8 cellular contexts compared by ENCODE assay signal in the genomic region with DNA sequence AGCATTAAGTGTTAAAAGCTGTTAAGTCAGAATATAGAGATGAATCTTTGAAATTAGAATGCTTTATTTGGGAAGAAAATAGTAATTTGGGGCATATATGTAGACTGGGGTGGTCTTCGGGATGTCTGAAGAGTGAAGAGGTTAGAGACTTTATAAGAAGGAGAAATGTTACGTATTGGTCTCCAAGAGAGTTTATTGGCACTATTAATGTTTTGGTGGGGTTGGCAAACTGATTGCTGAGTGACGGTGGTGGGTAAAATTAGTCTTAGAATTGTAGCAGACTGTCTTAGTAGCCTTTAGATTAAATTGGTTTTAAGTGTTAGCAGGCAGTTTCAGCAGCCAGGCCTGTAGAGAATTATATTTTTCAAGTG. TPM values are rescaled to one million over a fixed set of nuclear protein-coding genes. Genes with fewer than 3 reads are reported as not detected.
DNase-seq lines count a peak whose midpoint lies in the region; ATAC-seq and TF ChIP-seq lines count a peak whose summit lies in the region.

No MANE protein-coding gene starts in this region.

- CTCF ChIA-PET in RWPE1 (lab: Yijun Ruan, JAX), result no interaction called here

- ATAC-seq in CD4-positive, CD25-positive, alpha-beta regulatory T cell (ENCODE audit: low read depth in 2 of 2), result no peak
- no peak for ATAC-seq in HG02588 (IDR thresholded peaks at IDR 0.05; ENCODE audit: unreplicated experiment)

- H3K9ac ChIP-seq in neural cell (ENCODE audit: low read length), result peak overlapping the region; percentile 71

- H3K4me2 ChIP-seq in neural cell (ENCODE audit: low read length), result peak overlapping the region; percentile 65

- peaks cover 26% of the 10 kb centered on the region for H3K4me1 ChIP-seq in CD4-positive, CD25-positive, alpha-beta regulatory T cell (ENCODE audit: control insufficient read depth, insufficient read depth, low read length, poor library complexity, severe bottlenecking)
- H3K4me1 ChIP-seq in ectodermal cell (ENCODE audit: control insufficient read depth, insufficient read depth, low read length), result peaks cover 5% of the 10 kb centered on the region

- H3F3A ChIP-seq in neural cell (ENCODE audit: insufficient read depth, low read length, poor library complexity, severe bottlenecking), result no peaks in the 10 kb centered on the region

- no peaks in the 10 kb centered on the region for H3K9me3 Mint-ChIP-seq in CD4-positive, CD25-positive, alpha-beta regulatory T cell

- H3K27me3 ChIP-seq in CD4-positive, CD25-positive, alpha-beta regulatory T cell (ENCODE audit: control insufficient read depth, insufficient read depth, low read length), result no peaks in the 10 kb centered on the region
- peaks cover 42% of the 10 kb centered on the region for H3K27me3 ChIP-seq in ectodermal cell (ENCODE audit: control insufficient read depth, insufficient read depth, low read length, poor library complexity, severe bottlenecking)
- no peaks in the 10 kb centered on the region for H3K27me3 ChIP-seq in neural cell (ENCODE audit: insufficient read depth, low read depth, low read length)

- WGBS in ectodermal cell, 2 experiments, result 71 to 79% methylated on average over 3 of the region's 3 CpGs

- TF ChIP-seq RAD21 in neural cell (conservative IDR thresholded peaks at IDR 0.05), result no peak

- H4K20me1 ChIP-seq in neural cell (ENCODE audit: insufficient read depth), result no peaks in the 10 kb centered on the region

- H3K9me3 ChIP-seq in CD4-positive, CD25-positive, alpha-beta regulatory T cell (ENCODE audit: control insufficient read depth in 2 of 2, low read length in 2 of 2), result no peaks in the 10 kb centered on the region
- H3K9me3 ChIP-seq in ectodermal cell (ENCODE audit: control insufficient read depth, low read length) (no peaks in the 10 kb centered on the region), neural cell (ENCODE audit: low read length) (no peaks in the 10 kb centered on the region)

- H3K27me3 Mint-ChIP-seq in CD4-positive, CD25-positive, alpha-beta regulatory T cell, result no peaks in the 10 kb centered on the region

- DNase-seq in CD4-positive, CD25-positive, alpha-beta regulatory T cell, result no peak
- no peak for DNase-seq in LNCaP clone FGC (ENCODE audit: low read depth)
- no peak for DNase-seq in SHP77 (lab: John Stamatoyannopoulos, UW)
- DNase-seq in RWPE1 (ENCODE audit: low spot score), result no peak
- DNase-seq in HuH-7 (ENCODE audit: low spot score), result no peak

- TF ChIP-seq CTCF in LNCaP clone FGC (IDR thresholded peaks at IDR 0.05; ENCODE audit: control insufficient read depth, extremely low read depth, insufficient read depth), result no peak
- no peak for TF ChIP-seq CTCF in neural cell (IDR thresholded peaks at IDR 0.05; ENCODE audit: poor library complexity, severe bottlenecking)
- TF ChIP-seq CTCF in RWPE1 (conservative IDR thresholded peaks at IDR 0.05; ENCODE audit: low read depth), result no peak

- H3K27ac ChIP-seq in CD4-positive, CD25-positive, alpha-beta regulatory T cell (ENCODE audit: insufficient read depth, low read length, poor library complexity, severe bottlenecking), result peak overlapping the region; percentile 93
- H3K27ac ChIP-seq in ectodermal cell (ENCODE audit: insufficient read depth, low read depth, low read length, poor library complexity, severe bottlenecking) (no peak overlapping the region), neural cell (ENCODE audit: low read length) (peak overlapping the region; percentile 80), RWPE1 (no peak overlapping the region)

- TF ChIP-seq EP300 in neural cell (conservative IDR thresholded peaks at IDR 0.05; ENCODE audit: poor library complexity, severe bottlenecking), result no peak

- H3K36me3 Mint-ChIP-seq in CD4-positive, CD25-positive, alpha-beta regulatory T cell, result no peaks in the 10 kb centered on the region

- peak overlapping the region; percentile 94 to 100 (median 100) for H3K27ac Mint-ChIP-seq in CD4-positive, CD25-positive, alpha-beta regulatory T cell

- peak overlapping the region; percentile 62 to 93 (median 70) for H3K4me3 Mint-ChIP-seq in CD4-positive, CD25-positive, alpha-beta regulatory T cell

- H3K79me2 ChIP-seq in neural cell (replicated peaks; ENCODE audit: insufficient read depth, low read length), result peaks cover 7% of the 10 kb centered on the region

- POLR2A ChIA-PET in RWPE1 (lab: Yijun Ruan, JAX; ENCODE audit: low non-redundant PET), result interaction anchor here (0.6 kb wide), 1 partner anchor 278 kb away, joined by 4 read pairs; no protein-coding TSS in a partner anchor

- peak overlapping the region; percentile 80 for H3K4me3 ChIP-seq in CD4-positive, CD25-positive, alpha-beta regulatory T cell (ENCODE audit: low read depth, low read length)
- H3K4me3 ChIP-seq in LNCaP clone FGC (ENCODE audit: low read depth, low read length) (peak overlapping the region; percentile 75), ectodermal cell (ENCODE audit: insufficient read depth, low read depth, low read length) (peak overlapping the region; percentile 71), neural cell (ENCODE audit: low read length) (peak overlapping the region; percentile 71)

- no peaks in the 10 kb centered on the region for H3K9me2 ChIP-seq in neural cell (ENCODE audit: insufficient read depth, low read length)

- peak overlapping the region; percentile 77 for H2AFZ ChIP-seq in neural cell (ENCODE audit: low read depth, low read length)

- H3K36me3 ChIP-seq in CD4-positive, CD25-positive, alpha-beta regulatory T cell (ENCODE audit: control insufficient read depth, insufficient read depth, low read length), result no peaks in the 10 kb centered on the region
- H3K36me3 ChIP-seq in ectodermal cell (ENCODE audit: control insufficient read depth, insufficient read depth, low read length) (no peaks in the 10 kb centered on the region), neural cell (ENCODE audit: insufficient read depth, low read length) (no peaks in the 10 kb centered on the region)

- peaks cover 14 to 37% (median 30%) of the 10 kb centered on the region in 4 donors for H3K4me1 Mint-ChIP-seq in CD4-positive, CD25-positive, alpha-beta regulatory T cell

TF ChIP-seq in neural cell, 6 proteins besides CTCF, POLR2A, EP300 and RAD21:
- TF ChIP-seq EZH2 (IDR thresholded peaks at IDR 0.05; ENCODE audit: borderline replicate concordance, insufficient read depth, low read length, poor library complexity, severe bottlenecking) (no peak), POLR2AphosphoS5 (IDR thresholded peaks at IDR 0.05) (no peak), TAF1 (IDR thresholded peaks at IDR 0.05; ENCODE audit: low read depth) (no peak), MXI1 (conservative IDR thresholded peaks at IDR 0.05; ENCODE audit: poor library complexity, severe bottlenecking) (no peak)
- TF ChIP-seq, protein P1, sequence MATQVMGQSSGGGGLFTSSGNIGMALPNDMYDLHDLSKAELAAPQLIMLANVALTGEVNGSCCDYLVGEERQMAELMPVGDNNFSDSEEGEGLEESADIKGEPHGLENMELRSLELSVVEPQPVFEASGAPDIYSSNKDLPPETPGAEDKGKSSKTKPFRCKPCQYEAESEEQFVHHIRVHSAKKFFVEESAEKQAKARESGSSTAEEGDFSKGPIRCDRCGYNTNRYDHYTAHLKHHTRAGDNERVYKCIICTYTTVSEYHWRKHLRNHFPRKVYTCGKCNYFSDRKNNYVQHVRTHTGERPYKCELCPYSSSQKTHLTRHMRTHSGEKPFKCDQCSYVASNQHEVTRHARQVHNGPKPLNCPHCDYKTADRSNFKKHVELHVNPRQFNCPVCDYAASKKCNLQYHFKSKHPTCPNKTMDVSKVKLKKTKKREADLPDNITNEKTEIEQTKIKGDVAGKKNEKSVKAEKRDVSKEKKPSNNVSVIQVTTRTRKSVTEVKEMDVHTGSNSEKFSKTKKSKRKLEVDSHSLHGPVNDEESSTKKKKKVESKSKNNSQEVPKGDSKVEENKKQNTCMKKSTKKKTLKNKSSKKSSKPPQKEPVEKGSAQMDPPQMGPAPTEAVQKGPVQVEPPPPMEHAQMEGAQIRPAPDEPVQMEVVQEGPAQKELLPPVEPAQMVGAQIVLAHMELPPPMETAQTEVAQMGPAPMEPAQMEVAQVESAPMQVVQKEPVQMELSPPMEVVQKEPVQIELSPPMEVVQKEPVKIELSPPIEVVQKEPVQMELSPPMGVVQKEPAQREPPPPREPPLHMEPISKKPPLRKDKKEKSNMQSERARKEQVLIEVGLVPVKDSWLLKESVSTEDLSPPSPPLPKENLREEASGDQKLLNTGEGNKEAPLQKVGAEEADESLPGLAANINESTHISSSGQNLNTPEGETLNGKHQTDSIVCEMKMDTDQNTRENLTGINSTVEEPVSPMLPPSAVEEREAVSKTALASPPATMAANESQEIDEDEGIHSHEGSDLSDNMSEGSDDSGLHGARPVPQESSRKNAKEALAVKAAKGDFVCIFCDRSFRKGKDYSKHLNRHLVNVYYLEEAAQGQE (IDR thresholded peaks at IDR 0.05; ENCODE audit: borderline replicate concordance), result no peak

RNA-seq across cellular contexts. Expression of gene ATP23, which starts 4.9 kb away (rescaled TPM):
- 4.8 TPM for total RNA-seq in CD4-positive, CD25-positive, alpha-beta regulatory T cell
- 10 to 100 TPM; 16.2 to 40.7 (median 26.1) TPM for polyA plus RNA-seq in CD4-positive, CD25-positive, alpha-beta regulatory T cell
- 3.2 TPM for polyA plus RNA-seq in ectodermal cell (2013, experiment 1 of 4)
- polyA plus RNA-seq in ectodermal cell (2013, experiment 2 of 4), result 1.7 TPM
- polyA plus RNA-seq in ectodermal cell (2013, experiment 3 of 4), result 3.7 TPM
- 4.5 TPM for polyA plus RNA-seq in ectodermal cell (2013, experiment 4 of 4)
- polyA plus RNA-seq in neural cell, result 5.7 and 13.3 TPM in 2 replicates
- polyA minus RNA-seq in neural cell, result 3.2 and 4.3 TPM in 2 replicates

Comparison
In these comparisons a context has a peak if more than half of its experiments do, and no peak if none do; other contexts are left out.
1. H3K27ac ChIP-seq: peak in CD4-positive, CD25-positive, alpha-beta regulatory T cell (single experiment) and neural cell (single experiment); none in ectodermal cell (single experiment) and RWPE1 (single experiment).
2. Peak in every context shown above with its lines, with median percentiles within 50 percentile points of each other: H3K4me3 ChIP-seq.